1 cellular context compared by ENCODE assay signal in genomic region chr14:35808658-35809563, GRCh38.
A peak's percentile ranks its signal among the peaks of the same experiment; 100 is the strongest.
TF ChIP-seq lines count a peak whose summit lies in the region.
"Not testable (repeated sequence)": the region's sequence is repeated elsewhere in the genome, so short reads cannot be mapped to it uniquely, and the experiment has no call there.

RALGAPA1 (minus strand) TSS chr14:35809295; CDS start chr14:35808835, 460 bp downstream.

TF ChIP-seq in HepG2, 621 proteins besides CTCF, POLR2A, EP300 and RAD21 (continued from another document and continues in another):
- TF ChIP-seq MEIS1 (CRISPR knock-in tag; IDR thresholded peaks at IDR 0.05; ENCODE audit: borderline replicate concordance) (peak; percentile 68; the same call in 1 of the 2 replicates), ZNF224 (CRISPR knock-in tag; IDR thresholded peaks at IDR 0.05) (peak; percentile 85; the same call in 1 of the 2 replicates), IRF9 (CRISPR knock-in tag; IDR thresholded peaks at IDR 0.05; ENCODE audit: borderline replicate concordance) (peak; percentile 96; the same call in 1 of the 2 replicates), SALL2 (CRISPR knock-in tag; IDR thresholded peaks at IDR 0.05) (peak; percentile 100), ZNF343 (CRISPR knock-in tag; IDR thresholded peaks at IDR 0.05) (peak; percentile 89), SALL1 (CRISPR knock-in tag; IDR thresholded peaks at IDR 0.05) (peak; percentile 98), U2AF2 (IDR thresholded peaks at IDR 0.05; ENCODE audit: low read depth, low read length) (0 out of 2 replicates have a peak, but pooled peaks have one; percentile 71), ZNF354B (CRISPR knock-in tag; IDR thresholded peaks at IDR 0.05) (0 out of 2 replicates have a peak, but pooled peaks have one; percentile 63), ZNF276 (CRISPR knock-in tag; IDR thresholded peaks at IDR 0.05; ENCODE audit: low read depth) (peak; percentile 76; the same call in 1 of the 2 replicates), MYPOP (CRISPR knock-in tag; IDR thresholded peaks at IDR 0.05) (peak; percentile 66; the same call in 1 of the 2 replicates), ZNF414 (CRISPR knock-in tag; IDR thresholded peaks at IDR 0.05) (peak; percentile 98), ZSCAN29 (CRISPR knock-in tag; conservative IDR thresholded peaks at IDR 0.05) (peak; percentile 94), BHLHE40 (IDR thresholded peaks at IDR 0.05; ENCODE audit: low read length) (peak; percentile 37; the same call in 1 of the 2 replicates), E2F2 (CRISPR knock-in tag; IDR thresholded peaks at IDR 0.05; ENCODE audit: borderline replicate concordance) (peak; percentile 89; the same call in 1 of the 2 replicates), MTF2 (CRISPR knock-in tag; IDR thresholded peaks at IDR 0.05; ENCODE audit: borderline replicate concordance) (peak; percentile 96), GTF3A (CRISPR knock-in tag; conservative IDR thresholded peaks at IDR 0.05) (0 out of 2 replicates have a peak, but pooled peaks have one; percentile 73), MTERF4 (CRISPR knock-in tag; IDR thresholded peaks at IDR 0.05) (peak; percentile 97), FOXK1 (CRISPR knock-in tag; IDR thresholded peaks at IDR 0.05; ENCODE audit: borderline replicate concordance, low read depth) (peak; percentile 62; the same call in 1 of the 2 replicates), ZNF235 (CRISPR knock-in tag; IDR thresholded peaks at IDR 0.05; ENCODE audit: borderline replicate concordance) (peak; percentile 50; the same call in 1 of the 2 replicates), ZNF546 (CRISPR knock-in tag; conservative IDR thresholded peaks at IDR 0.05) (peak; percentile 33), TAF15 (IDR thresholded peaks at IDR 0.05; ENCODE audit: low read depth, low read length, poor library complexity, severe bottlenecking) (peak; percentile 83), SMARCC2 (IDR thresholded peaks at IDR 0.05) (0 out of 2 replicates have a peak, but pooled peaks have one; percentile 69), ZNF780A (CRISPR knock-in tag; IDR thresholded peaks at IDR 0.05) (peak; percentile 89), LCORL (CRISPR knock-in tag; IDR thresholded peaks at IDR 0.05) (peak; percentile 93), ZNF800 (CRISPR knock-in tag; IDR thresholded peaks at IDR 0.05) (peak; percentile 93), ARNT2 (CRISPR knock-in tag; IDR thresholded peaks at IDR 0.05; ENCODE audit: low read depth) (peak; percentile 97), DRAP1 (CRISPR knock-in tag; IDR thresholded peaks at IDR 0.05) (peak; percentile 96), SMAD3 (CRISPR knock-in tag; IDR thresholded peaks at IDR 0.05) (peak; percentile 96), ZNF547 (CRISPR knock-in tag; IDR thresholded peaks at IDR 0.05) (peak; percentile 97), ZNF230 (CRISPR knock-in tag; IDR thresholded peaks at IDR 0.05) (peak; percentile 85), CREB3 (CRISPR knock-in tag; IDR thresholded peaks at IDR 0.05) (peak; percentile 89; the same call in 1 of the 2 replicates), ISX (CRISPR knock-in tag; conservative IDR thresholded peaks at IDR 0.05) (peak; percentile 86; the same call in 1 of the 2 replicates), ZNF337 (CRISPR knock-in tag; IDR thresholded peaks at IDR 0.05; ENCODE audit: borderline replicate concordance, low read depth) (peak; percentile 67; the same call in 1 of the 2 replicates), ZNF431 (CRISPR knock-in tag; IDR thresholded peaks at IDR 0.05; ENCODE audit: borderline replicate concordance, low read depth) (peak; percentile 80; the same call in 1 of the 2 replicates), ZGPAT (CRISPR knock-in tag; IDR thresholded peaks at IDR 0.05) (peak; percentile 99), BORCS8-MEF2B (CRISPR knock-in tag; IDR thresholded peaks at IDR 0.05) (peak; percentile 93), ZSCAN20 (CRISPR knock-in tag; IDR thresholded peaks at IDR 0.05; ENCODE audit: borderline replicate concordance) (peak; percentile 88), ZHX2 (IDR thresholded peaks at IDR 0.05; ENCODE audit: low read depth) (peak; percentile 100), ZHX2 (CRISPR knock-in tag; IDR thresholded peaks at IDR 0.05; ENCODE audit: borderline replicate concordance) (peak; percentile 92; the same call in 1 of the 2 replicates)
- TF ChIP-seq LCORL (IDR thresholded peaks at IDR 0.05), result not testable (repeated sequence)
